1 cellular context compared by ENCODE assay signal in the genomic region with DNA sequence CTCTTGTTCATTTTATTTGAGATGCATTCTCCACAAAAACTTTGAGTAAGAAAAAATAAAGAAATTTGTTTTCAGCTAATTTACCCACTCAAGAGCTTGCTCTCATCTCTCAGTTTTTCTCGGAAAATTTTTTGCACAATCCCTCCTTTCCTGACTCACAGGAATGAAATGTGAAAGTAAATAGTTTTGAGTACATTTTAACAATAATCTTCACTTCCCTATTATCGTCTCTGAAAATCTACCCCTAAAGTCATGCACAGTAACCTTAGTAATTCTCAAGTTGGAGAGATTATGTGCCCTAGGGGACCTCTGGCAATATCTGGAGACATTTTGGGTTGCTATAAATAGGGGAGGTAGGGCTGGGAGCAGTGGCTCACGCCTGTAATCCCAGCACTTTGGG.
A peak's percentile ranks its signal among the peaks of the same experiment; 100 is the strongest.
TF ChIP-seq lines count a peak whose summit lies in the region.

No MANE protein-coding gene starts in this region.

TF ChIP-seq in HepG2, 621 proteins besides CTCF, POLR2A, EP300 and RAD21:
- no peak for TF ChIP-seq ZNF160 (CRISPR knock-in tag; IDR thresholded peaks at IDR 0.05)
- TF ChIP-seq FOSL1 (CRISPR knock-in tag; IDR thresholded peaks at IDR 0.05; ENCODE audit: borderline replicate concordance), result 0 out of 2 replicates have a peak, but pooled peaks have one; percentile 39
- TF ChIP-seq, protein P1, sequence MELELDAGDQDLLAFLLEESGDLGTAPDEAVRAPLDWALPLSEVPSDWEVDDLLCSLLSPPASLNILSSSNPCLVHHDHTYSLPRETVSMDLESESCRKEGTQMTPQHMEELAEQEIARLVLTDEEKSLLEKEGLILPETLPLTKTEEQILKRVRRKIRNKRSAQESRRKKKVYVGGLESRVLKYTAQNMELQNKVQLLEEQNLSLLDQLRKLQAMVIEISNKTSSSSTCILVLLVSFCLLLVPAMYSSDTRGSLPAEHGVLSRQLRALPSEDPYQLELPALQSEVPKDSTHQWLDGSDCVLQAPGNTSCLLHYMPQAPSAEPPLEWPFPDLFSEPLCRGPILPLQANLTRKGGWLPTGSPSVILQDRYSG (CRISPR knock-in tag; IDR thresholded peaks at IDR 0.05), result no peak
